In genomic region chr9:14316574-14317304, GRCh38 we compare ENCODE assay signal across 10 cellular contexts. TPM values are rescaled to one million over a fixed set of nuclear protein-coding genes. Genes with fewer than 3 reads are reported as not detected.
DNase-seq lines count a peak whose midpoint lies in the region; ATAC-seq and TF ChIP-seq lines count a peak whose summit lies in the region.
"Had no signal": no experiment of that assay in that cellular context is flagged by ENCODE, and none has a peak within 500 bp of the region (broad histone marks: within the 10 kb centered on the region; RNA-seq: fewer than 3 reads in every experiment).

No MANE protein-coding gene starts in this region.

- peaks cover 6% of the 10 kb centered on the region for H3K4me1 ChIP-seq in mesendoderm (ENCODE audit: control insufficient read depth, low read depth, low read length)
- peaks cover 36 to 54% (median 45%) of the 10 kb centered on the region in 4 donors for H3K4me1 ChIP-seq in upper lobe of left lung

- peaks cover 2% of the 10 kb centered on the region for H3K79me2 ChIP-seq in mesendoderm (ENCODE audit: control insufficient read depth, insufficient read depth, low read length)

- peak overlapping the region; percentile 39 to 44 for H3K4me3 Mint-ChIP-seq in activated T-cell treated with anti-CD3 and anti-CD28 coated beads, Interleukin-2, amount 50 U/mL, for 72 hours
- no peak overlapping the region for H3K4me3 Mint-ChIP-seq in activated T-cell treated with anti-CD3 and anti-CD28 coated beads, Interleukin-2, amount 50 U/mL, for 4 hours

- H3K36me3 ChIP-seq in mesendoderm (ENCODE audit: control insufficient read depth, insufficient read depth, low read length) (no peaks in the 10 kb centered on the region), upper lobe of left lung (no peaks in the 10 kb centered on the region)
- H3K36me3 ChIP-seq: SJSA1 had no signal

- peaks cover 70% of the 10 kb centered on the region for H3K27me3 Mint-ChIP-seq in activated T-cell treated with anti-CD3 and anti-CD28 coated beads, Interleukin-2, amount 50 U/mL, for 72 hours (ENCODE audit: low read depth)
- H3K27me3 Mint-ChIP-seq in activated T-cell treated with anti-CD3 and anti-CD28 coated beads, Interleukin-2, amount 50 U/mL, for 4 hours (ENCODE audit: low read depth): peaks cover 65% of the 10 kb centered on the region

- DNase-seq in activated T-cell treated with anti-CD3 and anti-CD28 coated beads, Interleukin-2, amount 50 U/mL, for 72 hours: no peak
- DNase-seq in activated T-cell treated with anti-CD3 and anti-CD28 coated beads, Interleukin-2, amount 50 U/mL, for 4 hours: no peak
- DNase-seq in cerebellum (ENCODE audit: low spot score) (peak; percentile 53), mesendoderm (peak; percentile 59), upper lobe of left lung (no peak), LoVo (ENCODE audit: low spot score) (no peak)
- DNase-seq: DND-41 had no signal

- no peak for TF ChIP-seq EP300 in upper lobe of left lung (IDR thresholded peaks at IDR 0.05)

- no CpG with 5 or more reads among the region's 8 CpGs for WGBS in mesendoderm (ENCODE audit: extremely low coverage, insufficient coverage, low lambda C conversion rate)
- 43 to 51% methylated on average over 8 of the region's 8 CpGs for WGBS in upper lobe of left lung, 2 donors

- no peak overlapping the region for H3K27ac Mint-ChIP-seq in activated T-cell treated with anti-CD3 and anti-CD28 coated beads, Interleukin-2, amount 50 U/mL, for 72 hours

- no peaks in the 10 kb centered on the region for H3K9me3 Mint-ChIP-seq in activated T-cell treated with anti-CD3 and anti-CD28 coated beads, Interleukin-2, amount 50 U/mL, for 72 hours
- no peaks in the 10 kb centered on the region for H3K9me3 Mint-ChIP-seq in activated T-cell treated with anti-CD3 and anti-CD28 coated beads, Interleukin-2, amount 50 U/mL, for 4 hours

- H3K27ac ChIP-seq in mesendoderm (ENCODE audit: low read depth, low read length) (no peak overlapping the region), upper lobe of left lung (peak overlapping the region; percentile 87 to 96 (median 94))
- H3K27ac ChIP-seq: SJSA1 had no signal

- ATAC-seq in activated T-cell treated with anti-CD3 and anti-CD28 coated beads, Interleukin-2, amount 50 U/mL, for 72 hours (replicated peaks in 1 of 2): no peak
- ATAC-seq in activated T-cell treated with anti-CD3 and anti-CD28 coated beads, Interleukin-2, amount 50 U/mL, for 4 hours: no peak
- no peak for ATAC-seq in upper lobe of left lung (ENCODE audit: low FRiP score in 2 of 2)
- no peak for ATAC-seq in HG02938 (IDR thresholded peaks at IDR 0.05; ENCODE audit: unreplicated experiment)
- no peak for ATAC-seq in HG02610 (IDR thresholded peaks at IDR 0.05; ENCODE audit: unreplicated experiment)

- TF ChIP-seq CTCF in upper lobe of left lung (IDR thresholded peaks at IDR 0.05): no peak

- no peak overlapping the region for H3K4me3 ChIP-seq in mesendoderm (ENCODE audit: low read length)
- H3K4me3 ChIP-seq in upper lobe of left lung: peak overlapping the region in 3 of 4 donors; percentile 53 to 83 (median 74)
- H3K4me3 ChIP-seq: SJSA1 had no signal

- H3K4me1 Mint-ChIP-seq in activated T-cell treated with anti-CD3 and anti-CD28 coated beads, Interleukin-2, amount 50 U/mL, for 72 hours (ENCODE audit: low read depth): peaks cover 36% of the 10 kb centered on the region
- H3K4me1 Mint-ChIP-seq in activated T-cell treated with anti-CD3 and anti-CD28 coated beads, Interleukin-2, amount 50 U/mL, for 4 hours (ENCODE audit: low read depth): peaks cover 32% of the 10 kb centered on the region

- no peak for TF ChIP-seq POLR2A in upper lobe of left lung (IDR thresholded peaks at IDR 0.05)

- no peak overlapping the region for H4K5ac ChIP-seq in mesendoderm (ENCODE audit: low read length)

- peak overlapping the region; percentile 100 for H3K18ac ChIP-seq in mesendoderm (ENCODE audit: low read length)

- H3K27me3 ChIP-seq in mesendoderm (ENCODE audit: insufficient read depth, low read length, poor library complexity) (no peaks in the 10 kb centered on the region), upper lobe of left lung (peaks cover 0 to 5% (median 0%) of the 10 kb centered on the region in 4 donors)
- H3K27me3 ChIP-seq: SJSA1 had no signal

- H3K79me1 ChIP-seq in mesendoderm (ENCODE audit: low read length): no peaks in the 10 kb centered on the region

- H3K36me3 Mint-ChIP-seq in activated T-cell treated with anti-CD3 and anti-CD28 coated beads, Interleukin-2, amount 50 U/mL, for 72 hours (ENCODE audit: insufficient read depth in 2 of 2): peaks cover 2 to 8% of the 10 kb centered on the region in 2 donors
- H3K36me3 Mint-ChIP-seq in activated T-cell treated with anti-CD3 and anti-CD28 coated beads, Interleukin-2, amount 50 U/mL, for 4 hours (ENCODE audit: insufficient read depth): no peaks in the 10 kb centered on the region

- no peak overlapping the region for H3K23ac ChIP-seq in mesendoderm (ENCODE audit: low read length)

- no peak overlapping the region for H3K4ac ChIP-seq in mesendoderm (ENCODE audit: low read depth, low read length)

- peak overlapping the region; percentile 86 for H3K9ac ChIP-seq in mesendoderm (ENCODE audit: low read length)

- peak overlapping the region; percentile 97 for H2BK120ac ChIP-seq in mesendoderm (ENCODE audit: low read depth, low read length)

- H2BK15ac ChIP-seq in mesendoderm (replicated peaks; ENCODE audit: low read depth): no peak overlapping the region

- no peak overlapping the region for H2AK5ac ChIP-seq in mesendoderm (ENCODE audit: low read length)

- H2BK5ac ChIP-seq in mesendoderm (ENCODE audit: low read length): no peak overlapping the region

- H3K9me3 ChIP-seq in upper lobe of left lung: no peaks in the 10 kb centered on the region
- H3K9me3 ChIP-seq: SJSA1 had no signal

- peak overlapping the region; percentile 47 for H3K4me2 ChIP-seq in mesendoderm (ENCODE audit: low read length)

- peak overlapping the region; percentile 92 for H3K56ac ChIP-seq in mesendoderm (ENCODE audit: low read length)

- H4K8ac ChIP-seq in mesendoderm (ENCODE audit: low read depth, low read length): no peak overlapping the region

RNA-seq across cellular contexts. Expression of gene NFIB, which starts 2.8 kb away (rescaled TPM):
- not detected for total RNA-seq in activated T-cell treated with anti-CD3 and anti-CD28 coated beads, Interleukin-2, amount 50 U/mL, for 72 hours
- under 1 TPM; 0.20 to 0.42 (median 0.30) TPM for total RNA-seq in activated T-cell treated with anti-CD3 and anti-CD28 coated beads, Interleukin-2, amount 50 U/mL, for 4 hours
- total RNA-seq in cerebellum (236 TPM), upper lobe of left lung (100 to 1,000 TPM in 1 of 6 donors, 10 to 100 TPM in 5; 33.9 to 109 (median 67.5) TPM)
- 1.8 TPM for polyA plus RNA-seq in mesendoderm (2013, experiment 1 of 2)
- polyA plus RNA-seq in mesendoderm (2013, experiment 2 of 2): 1.5 TPM

Comparison
In these comparisons a context has a peak if more than half of its experiments do, and no peak if none do; other contexts are left out.
1. DNase-seq: peak in cerebellum (single experiment) and mesendoderm (single experiment); none in activated T-cell treated with anti-CD3 and anti-CD28 coated beads, Interleukin-2, amount 50 U/mL, for 72 hours (0 of 2), activated T-cell treated with anti-CD3 and anti-CD28 coated beads, Interleukin-2, amount 50 U/mL, for 4 hours (single experiment), upper lobe of left lung (0 of 2) and LoVo (single experiment).
2. RNA of gene NFIB, which starts 2.8 kb away (total RNA-seq): 236 TPM in cerebellum (single experiment) and 33.9 to 109 TPM in upper lobe of left lung; 0.20 to 0.42 TPM in activated T-cell treated with anti-CD3 and anti-CD28 coated beads, Interleukin-2, amount 50 U/mL, for 4 hours and not detected in activated T-cell treated with anti-CD3 and anti-CD28 coated beads, Interleukin-2, amount 50 U/mL, for 72 hours; every median in the first group is over 10 times any median in the second.